8 cellular contexts compared by ENCODE assay signal in genomic region chr1:26889580-26890466, GRCh38. TPM values are rescaled to one million over a fixed set of nuclear protein-coding genes. Genes with fewer than 3 reads are reported as not detected.
A peak's percentile ranks its signal among the peaks of the same experiment; 100 is the strongest.
DNase-seq lines count a peak whose midpoint lies in the region; ATAC-seq and TF ChIP-seq lines count a peak whose summit lies in the region.

GPN2 (minus strand) TSS chr1:26890283; CDS start chr1:26890096, 187 bp downstream.

- ATAC-seq in SK-N-SH treated with all-trans-retinoic acid at 6 μM for 48 hours, result peak; percentile 96
- peak; percentile 83 for ATAC-seq in omental fat pad (ENCODE audit: low FRiP score)

- H3K9me3 Mint-ChIP-seq in activated naive CD4-positive, alpha-beta T cell treated with anti-CD3 and anti-CD28 coated beads, Interleukin-2, amount 50 U/mL, for 24 hours, result no peaks in the 10 kb centered on the region

- peak within 1 kb of the TSS; percentile 97 for H3K4me3 Mint-ChIP-seq in activated naive CD4-positive, alpha-beta T cell treated with anti-CD3 and anti-CD28 coated beads, Interleukin-2, amount 50 U/mL, for 24 hours

- DNase-seq in ELF-1 (ENCODE audit: low read depth, low spot score) (peak; percentile 87), GOT3 (lab: John Stamatoyannopoulos, UW) (peak; percentile 40), LNCaP clone FGC (ENCODE audit: low read depth) (peak; percentile 32), globus pallidus (ENCODE audit: low spot score) (peak; percentile 75), omental fat pad (ENCODE audit: low spot score) (peak; percentile 38)

- H3K27ac Mint-ChIP-seq in activated naive CD4-positive, alpha-beta T cell treated with anti-CD3 and anti-CD28 coated beads, Interleukin-2, amount 50 U/mL, for 24 hours, result peak within 1 kb of the TSS; percentile 94

- peaks cover 28% of the 10 kb centered on the region for H3K4me1 Mint-ChIP-seq in activated naive CD4-positive, alpha-beta T cell treated with anti-CD3 and anti-CD28 coated beads, Interleukin-2, amount 50 U/mL, for 24 hours

- TF ChIP-seq CTCF in LNCaP clone FGC (IDR thresholded peaks at IDR 0.05; ENCODE audit: control insufficient read depth, extremely low read depth, insufficient read depth), result no peak
- no peak for TF ChIP-seq CTCF in omental fat pad (IDR thresholded peaks at IDR 0.05)

- peak within 1 kb of the TSS; percentile 83 for H3K27ac ChIP-seq in temporal lobe (ENCODE audit: low read depth, low read length)

- H3K27me3 Mint-ChIP-seq in activated naive CD4-positive, alpha-beta T cell treated with anti-CD3 and anti-CD28 coated beads, Interleukin-2, amount 50 U/mL, for 24 hours, result no peaks in the 10 kb centered on the region

- H3K4me3 ChIP-seq in LNCaP clone FGC (ENCODE audit: low read depth, low read length), result peak within 1 kb of the TSS; percentile 88

- H3K36me3 Mint-ChIP-seq in activated naive CD4-positive, alpha-beta T cell treated with anti-CD3 and anti-CD28 coated beads, Interleukin-2, amount 50 U/mL, for 24 hours, result peaks cover 16% of the 10 kb centered on the region

TF ChIP-seq in SK-N-SH treated with all-trans-retinoic acid at 6 μM for 48 hours, 23 proteins besides CTCF, POLR2A, EP300 and RAD21:
- TF ChIP-seq CSDC2 (CRISPR knock-in tag; IDR thresholded peaks at IDR 0.05) (no peak), TSHZ2 (CRISPR knock-in tag; IDR thresholded peaks at IDR 0.05) (no peak), ZFP3 (CRISPR knock-in tag; IDR thresholded peaks at IDR 0.05) (no peak), CREB5 (CRISPR knock-in tag; IDR thresholded peaks at IDR 0.05; ENCODE audit: low read depth) (no peak), BACH2 (CRISPR knock-in tag; IDR thresholded peaks at IDR 0.05; ENCODE audit: borderline replicate concordance) (no peak), PATZ1 (CRISPR knock-in tag; IDR thresholded peaks at IDR 0.05; ENCODE audit: borderline replicate concordance) (0 out of 2 replicates have a peak, but pooled peaks have one; percentile 32), ZC3H10 (CRISPR knock-in tag; IDR thresholded peaks at IDR 0.05) (no peak)
TF ChIP-seq in SK-N-SH treated with all-trans-retinoic acid at 6 μM for 48 hours: peak in this region for 1.

RNA-seq across cellular contexts. Expression of gene GPN2, which starts in this region (rescaled TPM):
- total RNA-seq in omental fat pad, result 10 to 100 TPM in 3 of 4 donors, 1 to 10 TPM in 1; 9.4 to 18.0 (median 11.0) TPM
- total RNA-seq in temporal lobe, result 9.3 TPM

Comparison
In these comparisons a context has a peak if more than half of its experiments do, and no peak if none do; other contexts are left out.
1. Peak in every context shown above with its lines: DNase-seq, ATAC-seq, H3K4me3 ChIP-seq and H3K27ac ChIP-seq.
2. DNase-seq: peak in every context shown above with its lines; median percentile 87 in ELF-1; 75 in globus pallidus; 40 in GOT3; 38 in omental fat pad; 32 in LNCaP clone FGC.